ENCODE assay signal across 1 cellular context in the genomic region with DNA sequence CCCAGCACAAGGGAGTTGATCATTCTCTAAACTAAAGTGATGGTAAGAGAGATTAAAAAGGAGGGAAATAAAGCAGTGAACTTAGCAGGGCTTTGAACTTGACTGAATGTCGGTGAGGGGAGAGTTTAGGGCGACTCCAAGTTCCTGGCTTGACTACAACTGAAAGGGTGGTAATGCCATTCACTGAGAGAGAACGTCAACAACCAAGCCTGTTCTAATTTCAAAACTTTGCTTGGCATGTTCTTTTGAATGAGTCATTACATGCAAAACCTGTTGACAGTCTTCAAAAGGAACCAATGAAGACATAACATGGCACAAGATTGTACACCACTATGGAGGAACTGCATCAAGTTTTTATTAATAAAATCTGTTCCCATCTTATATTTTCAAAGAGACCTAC.
TF ChIP-seq lines count a peak whose summit lies in the region.

No MANE protein-coding gene starts in this region.

TF ChIP-seq in GM12878, 131 proteins besides CTCF, POLR2A, EP300 and RAD21 (continued from another document):
- no peak for TF ChIP-seq RAD51 (IDR thresholded peaks at IDR 0.05)
- TF ChIP-seq JUNB (IDR thresholded peaks at IDR 0.05): peak; percentile 63
- peak; percentile 29; the same call in 1 of the 2 replicates for TF ChIP-seq IRF4 (IDR thresholded peaks at IDR 0.05; ENCODE audit: low read depth, low read length)
TF ChIP-seq in GM12878: peak in this region for 7.
